ENCODE assay signal across 8 cellular contexts in the genomic region with DNA sequence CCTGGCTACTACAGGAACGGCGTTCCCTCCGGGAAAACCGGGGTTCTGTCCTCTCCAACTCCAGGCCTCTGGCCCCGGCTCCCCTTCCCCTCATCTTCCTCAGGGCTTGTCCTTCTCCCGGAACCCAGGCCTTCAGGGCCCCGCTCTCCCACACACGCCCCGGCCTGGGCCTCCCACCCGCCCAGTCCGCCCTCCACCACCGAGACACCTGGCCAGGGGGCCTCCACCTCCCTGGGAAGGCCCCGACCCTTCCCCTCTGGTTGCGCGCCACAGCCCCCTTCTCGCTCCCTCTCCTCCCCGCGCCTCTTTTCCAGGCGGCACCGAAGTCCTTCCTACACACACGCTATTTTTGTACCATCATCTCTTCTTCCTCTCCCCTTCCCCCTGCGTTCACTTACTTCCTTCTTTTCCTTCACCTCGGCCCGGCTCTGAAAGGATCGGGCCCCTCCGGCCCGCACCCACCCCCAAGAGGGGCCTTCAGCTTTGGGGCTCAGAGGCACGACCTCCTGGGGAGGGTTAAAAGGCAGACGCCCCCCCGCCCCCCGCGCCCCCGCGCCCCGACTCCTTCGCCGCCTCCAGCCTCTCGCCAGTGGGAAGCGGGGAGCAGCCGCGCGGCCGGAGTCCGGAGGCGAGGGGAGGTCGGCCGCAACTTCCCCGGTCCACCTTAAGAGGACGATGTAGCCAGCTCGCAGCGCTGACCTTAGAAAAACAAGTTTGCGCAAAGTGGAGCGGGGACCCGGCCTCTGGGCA. TPM values are rescaled to one million over a fixed set of nuclear protein-coding genes. Genes with fewer than 3 reads are reported as not detected.
DNase-seq lines count a peak whose midpoint lies in the region; ATAC-seq and TF ChIP-seq lines count a peak whose summit lies in the region.

No MANE protein-coding gene starts in this region.

- H3K27me3 ChIP-seq in foreskin keratinocyte (no peaks in the 10 kb centered on the region), parathyroid adenoma (ENCODE audit: control insufficient read depth, insufficient read depth, low read length) (no peaks in the 10 kb centered on the region)

- peak overlapping the region; percentile 95 for H2AFZ ChIP-seq in parathyroid adenoma

- H3K9me3 ChIP-seq in ES-I3 (ENCODE audit: control insufficient read depth, insufficient read depth, low read length): no peaks in the 10 kb centered on the region
- no peaks in the 10 kb centered on the region for H3K9me3 ChIP-seq in parathyroid adenoma (ENCODE audit: control insufficient read depth, low read length)

- H3K4me3 Mint-ChIP-seq in immature natural killer cell: peak overlapping the region in 1 of 5 donors; percentile 26

- TF ChIP-seq CTCF in foreskin keratinocyte (conservative IDR thresholded peaks at IDR 0.05) (no peak), parathyroid adenoma (IDR thresholded peaks at IDR 0.05) (no peak)

- H3K36me3 ChIP-seq in ES-I3 (ENCODE audit: insufficient read depth, low read length): no peaks in the 10 kb centered on the region
- no peaks in the 10 kb centered on the region for H3K36me3 ChIP-seq in parathyroid adenoma (ENCODE audit: control insufficient read depth, insufficient read depth, low read length)

- peaks cover 9% of the 10 kb centered on the region; the same call in 1 of the 2 replicates for H3K4me1 ChIP-seq in ES-I3 (ENCODE audit: insufficient read depth, low read length)
- H3K4me1 ChIP-seq in foreskin keratinocyte: peaks cover 12% of the 10 kb centered on the region
- H3K4me1 ChIP-seq in parathyroid adenoma: no peaks in the 10 kb centered on the region

- no peak for ATAC-seq in foreskin keratinocyte
- no peak for ATAC-seq in left lobe of liver
- no peak for ATAC-seq in activated CD4-positive, CD25-positive, alpha-beta regulatory T cell treated with anti-CD3 and anti-CD28 coated beads, Interleukin-2, amount 50 U/mL, for 24 hours

- peaks cover 2 to 16% (median 7%) of the 10 kb centered on the region in 3 donors for H3K27me3 Mint-ChIP-seq in immature natural killer cell (ENCODE audit: low read depth in 3 of 3)

- peak overlapping the region; percentile 68 for H3K9ac ChIP-seq in ES-I3 (ENCODE audit: low read depth, low read length)
- H3K9ac ChIP-seq in parathyroid adenoma: no peak overlapping the region

- H3K4me1 Mint-ChIP-seq in immature natural killer cell: peaks cover 0 to 4% of the 10 kb centered on the region in 2 donors

- no peaks in the 10 kb centered on the region for H3K36me3 Mint-ChIP-seq in immature natural killer cell

- no peak overlapping the region for H3K27ac Mint-ChIP-seq in immature natural killer cell

- no peaks in the 10 kb centered on the region for H3K79me2 ChIP-seq in parathyroid adenoma

- H3K27ac ChIP-seq in foreskin keratinocyte (peak overlapping the region; percentile 85), parathyroid adenoma (no peak overlapping the region)

- peak overlapping the region; percentile 47 for H3K4me3 ChIP-seq in parathyroid adenoma (ENCODE audit: low read depth, low read length)

- H3K4me2 ChIP-seq in parathyroid adenoma (ENCODE audit: low read length): peak overlapping the region; percentile 70

- no peaks in the 10 kb centered on the region for H3K9me3 Mint-ChIP-seq in immature natural killer cell

- DNase-seq in SIG-M5 treated with dmso at 0.1 percent for 504 hours (lab: John Stamatoyannopoulos, UW; ENCODE audit: unreplicated experiment): peak; percentile 94
- DNase-seq in foreskin keratinocyte: no peak
- DNase-seq in left lobe of liver (ENCODE audit: low spot score): no peak
- DNase-seq in immature natural killer cell: no peak
- DNase-seq in stimulated activated CD4-positive, alpha-beta T cell treated with anti-CD3 and anti-CD28 coated beads, Interleukin-15, amount 100 ng/mL, for 24 hours: no peak

RNA-seq across cellular contexts. Expression of gene SIRPA, which starts 1.3 kb away (rescaled TPM):
- total RNA-seq in foreskin keratinocyte: 26.8 and 35.1 TPM in 2 replicates
- polyA plus RNA-seq in foreskin keratinocyte: 24.1 and 28.7 TPM in 2 replicates
- 35.9 TPM for total RNA-seq in left lobe of liver
- polyA plus RNA-seq in immature natural killer cell: under 1 TPM in 2 of 3 donors, not detected in 1; 0.29 to 0.39 TPM
